43 cellular contexts compared by ENCODE assay signal in genomic region chr9:27311184-27311583, GRCh38. TPM values are rescaled to one million over a fixed set of nuclear protein-coding genes. Genes with fewer than 3 reads are reported as not detected.
"Had no signal": no experiment of that assay in that cellular context is flagged by ENCODE, and none has a peak within 500 bp of the region (broad histone marks: within the 10 kb centered on the region; RNA-seq: fewer than 3 reads in every experiment).

No MANE protein-coding gene starts in this region.

- H3K4me1 ChIP-seq: adrenal gland, ascending aorta, body of pancreas, breast epithelium had no signal

- H3K36me3 Mint-ChIP-seq: activated naive CD4-positive, alpha-beta T cell treated with anti-CD3 and anti-CD28 coated beads, Interleukin-2, amount 10 ng/mL, durations not matched to agents 7 days and 5 days; activated naive CD4-positive, alpha-beta T cell treated with anti-CD3 and anti-CD28 coated beads, Interleukin-2, amount 50 U/mL, for 24 hours; activated naive CD4-positive, alpha-beta T cell treated with anti-CD3 and anti-CD28 coated beads, Interleukin-2, amount 50 U/mL, for 72 hours; activated naive CD8-positive, alpha-beta T cell; activated naive CD8-positive, alpha-beta T cell treated with anti-CD3 and anti-CD28 coated beads for 36 hours; activated naive CD8-positive, alpha-beta T cell treated with anti-CD3 and anti-CD28 coated beads, Interleukin-2, amount 10 ng/mL, durations not matched to agents 7 days and 5 days; brain had no signal

- ATAC-seq: activated naive CD4-positive, alpha-beta T cell treated with anti-CD3 and anti-CD28 coated beads, Interleukin-2, amount 50 U/mL, for 72 hours; activated naive CD8-positive, alpha-beta T cell treated with anti-CD3 and anti-CD28 coated beads, Interleukin-2, amount 50 U/mL, for 24 hours; activated T-cell treated with anti-CD3 and anti-CD28 coated beads, Interleukin-2, amount 50 U/mL, for 4 hours; activated T-cell treated with anti-CD3 and anti-CD28 coated beads, Interleukin-2, amount 50 U/mL, for 72 hours; activated T-helper 17 cell treated with anti-CD3 and anti-CD28 coated beads, Interleukin-2, amount 50 U/mL, for 72 hours; body of pancreas had no signal

- H3K27ac Mint-ChIP-seq: activated naive CD4-positive, alpha-beta T cell treated with anti-CD3 and anti-CD28 coated beads for 36 hours; activated naive CD4-positive, alpha-beta T cell treated with anti-CD3 and anti-CD28 coated beads, Interleukin-2, amount 10 ng/mL, durations not matched to agents 7 days and 5 days; activated naive CD4-positive, alpha-beta T cell treated with anti-CD3 and anti-CD28 coated beads, Interleukin-2, amount 50 U/mL, for 24 hours; activated naive CD4-positive, alpha-beta T cell treated with anti-CD3 and anti-CD28 coated beads, Interleukin-2, amount 50 U/mL, for 72 hours; activated naive CD8-positive, alpha-beta T cell; activated naive CD8-positive, alpha-beta T cell treated with anti-CD3 and anti-CD28 coated beads for 36 hours; activated naive CD8-positive, alpha-beta T cell treated with anti-CD3 and anti-CD28 coated beads, Interleukin-2, amount 10 ng/mL, durations not matched to agents 7 days and 5 days; activated naive CD8-positive, alpha-beta T cell treated with anti-CD3 and anti-CD28 coated beads, Interleukin-2, amount 50 U/mL, for 24 hours; activated T-cell treated with anti-CD3 and anti-CD28 coated beads, Interleukin-2, amount 50 U/mL, for 24 hours; activated T-cell treated with anti-CD3 and anti-CD28 coated beads, Interleukin-2, amount 50 U/mL, for 72 hours; activated T-helper 1 cell treated with anti-CD3 and anti-CD28 coated beads, Interleukin-12 subunit alpha, Interleukin-12 subunit beta, Interleukin-2, Interleukin-4 antibody, amounts not matched to agents 30 ng/mL and 10 ng/mL and 1 ng/mL, durations not matched to agents 14 hours and 24 hours and 36 hours; activated T-helper 17 cell treated with anti-CD3 and anti-CD28 coated beads, Interleukin-2, amount 50 U/mL, for 72 hours; activated T-helper 2 cell treated with anti-CD3 and anti-CD28 coated beads, Interferon-gamma antibody, Interleukin-2, Interleukin-4, amounts not matched to agents 10 μg/mL and 5 μg/mL and 100 μg/mL, durations not matched to agents 14 hours and 24 hours and 36 hours had no signal

- H3K36me3 ChIP-seq: adrenal gland, ascending aorta, brain microvascular endothelial cell, breast epithelium, cardiac muscle cell had no signal

- H3K4me1 Mint-ChIP-seq: activated naive CD4-positive, alpha-beta T cell treated with anti-CD3 and anti-CD28 coated beads, Interleukin-2, amount 10 ng/mL, durations not matched to agents 7 days and 5 days; activated naive CD4-positive, alpha-beta T cell treated with anti-CD3 and anti-CD28 coated beads, Interleukin-2, amount 50 U/mL, for 24 hours; activated naive CD8-positive, alpha-beta T cell treated with anti-CD3 and anti-CD28 coated beads for 36 hours; activated naive CD8-positive, alpha-beta T cell treated with anti-CD3 and anti-CD28 coated beads, Interleukin-2, amount 10 ng/mL, durations not matched to agents 7 days and 5 days; activated naive CD8-positive, alpha-beta T cell treated with anti-CD3 and anti-CD28 coated beads, Interleukin-2, amount 50 U/mL, for 24 hours; activated T-helper 17 cell treated with anti-CD3 and anti-CD28 coated beads, Interleukin-2, amount 50 U/mL, for 72 hours; central memory CD8-positive, alpha-beta T cell had no signal

- H3K4me3 Mint-ChIP-seq: activated naive CD4-positive, alpha-beta T cell treated with anti-CD3 and anti-CD28 coated beads for 36 hours; activated naive CD4-positive, alpha-beta T cell treated with anti-CD3 and anti-CD28 coated beads, Interleukin-2, amount 10 ng/mL, durations not matched to agents 7 days and 5 days; activated naive CD4-positive, alpha-beta T cell treated with anti-CD3 and anti-CD28 coated beads, Interleukin-2, amount 50 U/mL, for 24 hours; activated naive CD8-positive, alpha-beta T cell; activated naive CD8-positive, alpha-beta T cell treated with anti-CD3 and anti-CD28 coated beads for 36 hours; activated naive CD8-positive, alpha-beta T cell treated with anti-CD3 and anti-CD28 coated beads, Interleukin-2, amount 10 ng/mL, durations not matched to agents 7 days and 5 days; activated naive CD8-positive, alpha-beta T cell treated with anti-CD3 and anti-CD28 coated beads, Interleukin-2, amount 50 U/mL, for 24 hours; activated T-cell treated with anti-CD3 and anti-CD28 coated beads, Interleukin-2, amount 50 U/mL, for 24 hours; activated T-cell treated with anti-CD3 and anti-CD28 coated beads, Interleukin-2, amount 50 U/mL, for 4 hours; activated T-cell treated with anti-CD3 and anti-CD28 coated beads, Interleukin-2, amount 50 U/mL, for 72 hours; activated T-helper 1 cell treated with anti-CD3 and anti-CD28 coated beads, Interleukin-12 subunit alpha, Interleukin-12 subunit beta, Interleukin-2, Interleukin-4 antibody, amounts not matched to agents 30 ng/mL and 10 ng/mL and 1 ng/mL, durations not matched to agents 14 hours and 24 hours and 36 hours; activated T-helper 17 cell treated with anti-CD3 and anti-CD28 coated beads, Interleukin-2, amount 50 U/mL, for 72 hours; brain; central memory CD8-positive, alpha-beta T cell had no signal

- H3K27me3 ChIP-seq: adrenal gland, ascending aorta, body of pancreas, brain microvascular endothelial cell, breast epithelium, cardiac muscle cell had no signal

- H3K4me3 ChIP-seq: adrenal gland, ascending aorta, body of pancreas, breast epithelium, cardiac muscle cell had no signal

- H3K27ac ChIP-seq: adrenal gland, ascending aorta, body of pancreas, brain microvascular endothelial cell, breast epithelium, cardiac muscle cell had no signal

- DNase-seq: activated effector memory CD4-positive, alpha-beta T cell treated with anti-CD3 and anti-CD28 coated beads, Interleukin-2, amount 50 U/mL, for 16 hours; activated effector memory CD4-positive, alpha-beta T cell treated with Interleukin-2 at 50 U/mL for 16 hours; activated gamma-delta T cell; activated gamma-delta T cell treated with Interleukin-2 at 50 U/mL for 16 hours; activated naive CD4-positive, alpha-beta T cell; activated naive CD4-positive, alpha-beta T cell treated with anti-CD3 and anti-CD28 coated beads for 36 hours; activated naive CD4-positive, alpha-beta T cell treated with anti-CD3 and anti-CD28 coated beads, Interleukin-2, amount 10 ng/mL, durations not matched to agents 7 days and 5 days; activated naive CD4-positive, alpha-beta T cell treated with anti-CD3 and anti-CD28 coated beads, Interleukin-2, amount 50 U/mL, for 16 hours; activated naive CD4-positive, alpha-beta T cell treated with Interleukin-2 at 50 U/mL for 16 hours; activated naive CD8-positive, alpha-beta T cell treated with anti-CD3 and anti-CD28 coated beads for 36 hours; activated naive CD8-positive, alpha-beta T cell treated with anti-CD3 and anti-CD28 coated beads, Interleukin-2, amount 10 ng/mL, durations not matched to agents 7 days and 5 days; activated naive CD8-positive, alpha-beta T cell treated with anti-CD3 and anti-CD28 coated beads, Interleukin-2, amount 50 U/mL, for 24 hours; activated T-cell treated with anti-CD3 and anti-CD28 coated beads for 4 hours; activated T-cell treated with anti-CD3 and anti-CD28 coated beads, Interleukin-2, amount 50 U/mL, for 1 hour; activated T-cell treated with anti-CD3 and anti-CD28 coated beads, Interleukin-2, amount 50 U/mL, for 24 hours; activated T-cell treated with anti-CD3 and anti-CD28 coated beads, Interleukin-2, amount 50 U/mL, for 4 hours; activated T-cell treated with anti-CD3 and anti-CD28 coated beads, Interleukin-2, amount 50 U/mL, for 48 hours; activated T-cell treated with anti-CD3 and anti-CD28 coated beads, Interleukin-2, amount 50 U/mL, for 72 hours; amniotic stem cell; amygdala; anterior cingulate cortex; aorta; body of pancreas; brain microvascular endothelial cell; caudate nucleus; central memory CD4-positive, alpha-beta T cell; cerebellar nuclear complex had no signal

- H3K9me3 ChIP-seq: adrenal gland, ascending aorta, body of pancreas, breast epithelium had no signal

- H3K27me3 Mint-ChIP-seq: activated naive CD4-positive, alpha-beta T cell treated with anti-CD3 and anti-CD28 coated beads, Interleukin-2, amount 50 U/mL, for 24 hours; activated naive CD8-positive, alpha-beta T cell; activated naive CD8-positive, alpha-beta T cell treated with anti-CD3 and anti-CD28 coated beads for 36 hours; brain; central memory CD8-positive, alpha-beta T cell had no signal

- H3K9me3 Mint-ChIP-seq: activated naive CD4-positive, alpha-beta T cell treated with anti-CD3 and anti-CD28 coated beads for 36 hours; activated naive CD4-positive, alpha-beta T cell treated with anti-CD3 and anti-CD28 coated beads, Interleukin-2, amount 10 ng/mL, durations not matched to agents 7 days and 5 days; activated naive CD4-positive, alpha-beta T cell treated with anti-CD3 and anti-CD28 coated beads, Interleukin-2, amount 50 U/mL, for 24 hours; activated naive CD4-positive, alpha-beta T cell treated with anti-CD3 and anti-CD28 coated beads, Interleukin-2, amount 50 U/mL, for 72 hours; activated naive CD8-positive, alpha-beta T cell treated with anti-CD3 and anti-CD28 coated beads for 36 hours; activated naive CD8-positive, alpha-beta T cell treated with anti-CD3 and anti-CD28 coated beads, Interleukin-2, amount 10 ng/mL, durations not matched to agents 7 days and 5 days; activated naive CD8-positive, alpha-beta T cell treated with anti-CD3 and anti-CD28 coated beads, Interleukin-2, amount 50 U/mL, for 24 hours; activated T-cell treated with anti-CD3 and anti-CD28 coated beads, Interleukin-2, amount 50 U/mL, for 24 hours; activated T-cell treated with anti-CD3 and anti-CD28 coated beads, Interleukin-2, amount 50 U/mL, for 4 hours; activated T-cell treated with anti-CD3 and anti-CD28 coated beads, Interleukin-2, amount 50 U/mL, for 72 hours; activated T-helper 1 cell treated with anti-CD3 and anti-CD28 coated beads, Interleukin-12 subunit alpha, Interleukin-12 subunit beta, Interleukin-2, Interleukin-4 antibody, amounts not matched to agents 30 ng/mL and 10 ng/mL and 1 ng/mL, durations not matched to agents 14 hours and 24 hours and 36 hours; activated T-helper 17 cell treated with anti-CD3 and anti-CD28 coated beads, Interleukin-2, amount 50 U/mL, for 72 hours; activated T-helper 2 cell treated with anti-CD3 and anti-CD28 coated beads, Interferon-gamma antibody, Interleukin-2, Interleukin-4, amounts not matched to agents 10 μg/mL and 5 μg/mL and 100 μg/mL, durations not matched to agents 14 hours and 24 hours and 36 hours; central memory CD8-positive, alpha-beta T cell had no signal

RNA-seq across cellular contexts. Expression of gene EQTN, which starts 14.2 kb away (rescaled TPM):
- total RNA-seq: activated naive CD4-positive, alpha-beta T cell treated with anti-CD3 and anti-CD28 coated beads for 36 hours; activated naive CD4-positive, alpha-beta T cell treated with anti-CD3 and anti-CD28 coated beads, Interleukin-2, amount 50 U/mL, for 72 hours; activated naive CD8-positive, alpha-beta T cell treated with anti-CD3 and anti-CD28 coated beads for 36 hours; activated naive CD8-positive, alpha-beta T cell treated with anti-CD3 and anti-CD28 coated beads, Interleukin-2, amount 10 ng/mL, durations not matched to agents 7 days and 5 days; activated T-cell treated with anti-CD3 and anti-CD28 coated beads, Interleukin-2, amount 50 U/mL, for 4 hours; activated T-cell treated with anti-CD3 and anti-CD28 coated beads, Interleukin-2, amount 50 U/mL, for 72 hours; activated T-helper 1 cell treated with anti-CD3 and anti-CD28 coated beads, Interleukin-12 subunit alpha, Interleukin-12 subunit beta, Interleukin-2, Interleukin-4 antibody, amounts not matched to agents 30 ng/mL and 10 ng/mL and 1 ng/mL, durations not matched to agents 14 hours and 24 hours and 36 hours; activated T-helper 17 cell treated with anti-CD3 and anti-CD28 coated beads, Interleukin-2, amount 50 U/mL, for 72 hours; activated T-helper 2 cell treated with anti-CD3 and anti-CD28 coated beads, Interferon-gamma antibody, Interleukin-2, Interleukin-4, amounts not matched to agents 10 μg/mL and 5 μg/mL and 100 μg/mL, durations not matched to agents 14 hours and 24 hours and 36 hours; adrenal gland; ascending aorta; astrocyte; body of pancreas; bronchial epithelial cell; cardiac muscle cell; cardiac septum had no signal
- polyA plus RNA-seq: adipose tissue, cardiac muscle cell had no signal
